ENCODE assay signal across 8 cellular contexts in the genomic region with DNA sequence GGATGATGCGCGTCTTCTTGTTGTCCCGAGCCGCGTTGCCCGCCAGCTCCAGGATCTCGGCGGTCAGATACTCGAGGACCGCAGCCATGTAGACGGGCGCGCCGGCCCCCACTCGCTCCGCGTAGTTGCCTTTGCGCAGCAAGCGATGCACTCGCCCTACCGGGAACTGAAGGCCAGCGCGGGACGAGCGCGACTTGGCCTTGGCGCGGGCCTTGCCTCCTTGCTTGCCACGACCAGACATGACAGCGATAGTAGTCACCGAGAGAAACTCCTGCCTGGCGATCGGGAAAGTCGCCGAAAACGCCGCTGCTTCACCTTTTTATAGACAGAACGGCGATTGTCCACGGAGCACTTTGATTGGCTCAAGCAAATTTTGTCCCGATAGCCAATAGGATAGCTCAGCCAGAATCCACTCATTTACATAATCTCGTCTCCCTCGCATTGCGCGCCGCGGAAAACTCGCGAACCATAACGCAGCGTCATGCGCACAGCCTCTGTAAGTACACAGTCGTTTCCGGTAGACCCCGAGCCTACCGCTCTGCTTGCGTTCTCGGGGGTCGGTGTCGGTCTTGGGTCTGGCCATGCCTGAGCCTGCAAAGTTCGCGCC. TPM values are rescaled to one million over a fixed set of nuclear protein-coding genes. Genes with fewer than 3 reads are reported as not detected.
A peak's percentile ranks its signal among the peaks of the same experiment; 100 is the strongest.
DNase-seq lines count a peak whose midpoint lies in the region; ATAC-seq, FAIRE-seq and TF ChIP-seq lines count a peak whose summit lies in the region.
"Not testable (repeated sequence)": the region's sequence is repeated elsewhere in the genome, so short reads cannot be mapped to it uniquely, and the experiment has no call there.

No MANE protein-coding gene starts in this region.

- H3K4me3 Mint-ChIP-seq in activated T-helper 17 cell treated with anti-CD3 and anti-CD28 coated beads, Interleukin-2, amount 50 U/mL, for 72 hours, result not testable (repeated sequence)

- H3K36me3 Mint-ChIP-seq in activated T-helper 17 cell treated with anti-CD3 and anti-CD28 coated beads, Interleukin-2, amount 50 U/mL, for 72 hours (ENCODE audit: low read depth), result peaks cover 26% of the 10 kb centered on the region

- H3K9ac ChIP-seq in kidney (ENCODE audit: low read length in 2 of 2), result not testable (repeated sequence)

- not testable (repeated sequence) for H3K9me3 ChIP-seq in kidney (ENCODE audit: control insufficient read depth in 1 of 2, low read length in 2 of 2); thoracic aorta

- ATAC-seq in GM18498 (IDR thresholded peaks at IDR 0.05; ENCODE audit: unreplicated experiment) (peak; percentile 59), GM19351 (IDR thresholded peaks at IDR 0.05; ENCODE audit: unreplicated experiment) (peak; percentile 59), GM21786 (IDR thresholded peaks at IDR 0.05; ENCODE audit: unreplicated experiment) (peak; percentile 58), HG03045 (IDR thresholded peaks at IDR 0.05; ENCODE audit: unreplicated experiment) (peak; percentile 57), HG03558 (IDR thresholded peaks at IDR 0.05; ENCODE audit: extremely low read depth, unreplicated experiment) (peak; percentile 40), thoracic aorta (ENCODE audit: insufficient number of reproducible peaks, low FRiP score, low read depth) (peak; percentile 92)
- ATAC-seq in activated T-helper 17 cell treated with anti-CD3 and anti-CD28 coated beads, Interleukin-2, amount 50 U/mL, for 72 hours (replicated peaks), result peak; percentile 72

- not testable (repeated sequence) for DNase-seq in kidney; thoracic aorta (ENCODE audit: low spot score)

- H3K9me3 Mint-ChIP-seq in activated T-helper 17 cell treated with anti-CD3 and anti-CD28 coated beads, Interleukin-2, amount 50 U/mL, for 72 hours, result not testable (repeated sequence)

- H3K36me3 ChIP-seq in kidney (ENCODE audit: control insufficient read depth in 1 of 2, insufficient read depth in 2 of 2, low read length in 2 of 2); thoracic aorta: not testable (repeated sequence)

- not testable (repeated sequence) for H3K27ac ChIP-seq in kidney (ENCODE audit: low read depth in 2 of 2, low read length in 2 of 2); thoracic aorta

- FAIRE-seq in kidney (lab: Jason Lieb, UNC), result peak; percentile 32

- H3K27me3 Mint-ChIP-seq in activated T-helper 17 cell treated with anti-CD3 and anti-CD28 coated beads, Interleukin-2, amount 50 U/mL, for 72 hours, result not testable (repeated sequence)

- not testable (repeated sequence) for H3K4me3 ChIP-seq in kidney (ENCODE audit: low read length in 2 of 2); thoracic aorta

- intact Hi-C loops in kidney (cut with DNase I), result not testable (repeated sequence)

- not testable (repeated sequence) for H3K27ac Mint-ChIP-seq in activated T-helper 17 cell treated with anti-CD3 and anti-CD28 coated beads, Interleukin-2, amount 50 U/mL, for 72 hours

- H3K4me1 Mint-ChIP-seq in activated T-helper 17 cell treated with anti-CD3 and anti-CD28 coated beads, Interleukin-2, amount 50 U/mL, for 72 hours, result peaks cover 24% of the 10 kb centered on the region

- not testable (repeated sequence) for H3K4me1 ChIP-seq in kidney (ENCODE audit: control insufficient read depth in 1 of 2, insufficient read depth in 1 of 2, low read depth in 1 of 2, low read length in 2 of 2)
- H3K4me1 ChIP-seq in thoracic aorta (ENCODE audit: control insufficient read depth in 1 of 2, low read depth in 2 of 2), result peaks cover 22 to 33% of the 10 kb centered on the region in 2 donors

- TF ChIP-seq CTCF in kidney (IDR thresholded peaks at IDR 0.05; ENCODE audit: borderline replicate concordance, extremely low read depth, insufficient read depth); thoracic aorta (IDR thresholded peaks at IDR 0.05): not testable (repeated sequence)

- not testable (repeated sequence) for H3K27me3 ChIP-seq in thoracic aorta (replicated peaks; ENCODE audit: insufficient read depth)

RNA-seq across cellular contexts. Expression of a gene that starts 56.8 kb away (rescaled TPM):
- total RNA-seq in activated T-helper 17 cell treated with anti-CD3 and anti-CD28 coated beads, Interleukin-2, amount 50 U/mL, for 72 hours, result 10 to 100 TPM; 23.1 to 26.7 TPM
- total RNA-seq in kidney (14.3 TPM), thoracic aorta (10 to 100 TPM; 25.7 to 46.0 TPM)
- polyA plus RNA-seq in kidney (ENCODE audit: insufficient read depth, low read depth, low replicate concordance), result 44.0 TPM

Comparison
In these comparisons a context has a peak if more than half of its experiments do, and no peak if none do; other contexts are left out.
1. ATAC-seq: peak in every context shown above with its lines; median percentile 92 in thoracic aorta; 72 in activated T-helper 17 cell treated with anti-CD3 and anti-CD28 coated beads, Interleukin-2, amount 50 U/mL, for 72 hours; 59 in GM18498; 59 in GM19351; 58 in GM21786; 57 in HG03045; 40 in HG03558.